1 cellular context compared by ENCODE assay signal in genomic region chr14:31025335-31026075, GRCh38.
TF ChIP-seq lines count a peak whose summit lies in the region.

A gene with protein sequence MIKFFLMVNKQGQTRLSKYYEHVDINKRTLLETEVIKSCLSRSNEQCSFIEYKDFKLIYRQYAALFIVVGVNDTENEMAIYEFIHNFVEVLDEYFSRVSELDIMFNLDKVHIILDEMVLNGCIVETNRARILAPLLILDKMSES (plus strand): TSS chr14:31025649. CDS start chr14:31066197, 40,548 bp downstream.

TF ChIP-seq in HepG2, 621 proteins besides CTCF, POLR2A, EP300 and RAD21 (continued from another document and continues in another):
- TF ChIP-seq, protein P1, sequence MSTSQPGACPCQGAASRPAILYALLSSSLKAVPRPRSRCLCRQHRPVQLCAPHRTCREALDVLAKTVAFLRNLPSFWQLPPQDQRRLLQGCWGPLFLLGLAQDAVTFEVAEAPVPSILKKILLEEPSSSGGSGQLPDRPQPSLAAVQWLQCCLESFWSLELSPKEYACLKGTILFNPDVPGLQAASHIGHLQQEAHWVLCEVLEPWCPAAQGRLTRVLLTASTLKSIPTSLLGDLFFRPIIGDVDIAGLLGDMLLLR (CRISPR knock-in tag; IDR thresholded peaks at IDR 0.05), result peak; percentile 89; the same call in 1 of the 2 replicates
- TF ChIP-seq, protein P2, sequence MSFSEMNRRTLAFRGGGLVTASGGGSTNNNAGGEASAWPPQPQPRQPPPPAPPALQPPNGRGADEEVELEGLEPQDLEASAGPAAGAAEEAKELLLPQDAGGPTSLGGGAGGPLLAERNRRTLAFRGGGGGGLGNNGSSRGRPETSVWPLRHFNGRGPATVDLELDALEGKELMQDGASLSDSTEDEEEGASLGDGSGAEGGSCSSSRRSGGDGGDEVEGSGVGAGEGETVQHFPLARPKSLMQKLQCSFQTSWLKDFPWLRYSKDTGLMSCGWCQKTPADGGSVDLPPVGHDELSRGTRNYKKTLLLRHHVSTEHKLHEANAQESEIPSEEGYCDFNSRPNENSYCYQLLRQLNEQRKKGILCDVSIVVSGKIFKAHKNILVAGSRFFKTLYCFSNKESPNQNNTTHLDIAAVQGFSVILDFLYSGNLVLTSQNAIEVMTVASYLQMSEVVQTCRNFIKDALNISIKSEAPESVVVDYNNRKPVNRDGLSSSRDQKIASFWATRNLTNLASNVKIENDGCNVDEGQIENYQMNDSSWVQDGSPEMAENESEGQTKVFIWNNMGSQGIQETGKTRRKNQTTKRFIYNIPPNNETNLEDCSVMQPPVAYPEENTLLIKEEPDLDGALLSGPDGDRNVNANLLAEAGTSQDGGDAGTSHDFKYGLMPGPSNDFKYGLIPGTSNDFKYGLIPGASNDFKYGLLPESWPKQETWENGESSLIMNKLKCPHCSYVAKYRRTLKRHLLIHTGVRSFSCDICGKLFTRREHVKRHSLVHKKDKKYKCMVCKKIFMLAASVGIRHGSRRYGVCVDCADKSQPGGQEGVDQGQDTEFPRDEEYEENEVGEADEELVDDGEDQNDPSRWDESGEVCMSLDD (CRISPR knock-in tag; IDR thresholded peaks at IDR 0.05; ENCODE audit: borderline replicate concordance), result peak; percentile 86; the same call in 1 of the 2 replicates
- TF ChIP-seq ZBTB7B (CRISPR knock-in tag; IDR thresholded peaks at IDR 0.05) (peak; percentile 57; the same call in 1 of the 2 replicates), PAX8 (CRISPR knock-in tag; IDR thresholded peaks at IDR 0.05; ENCODE audit: borderline replicate concordance) (peak; percentile 78; the same call in 1 of the 2 replicates), GATA4 (IDR thresholded peaks at IDR 0.05; ENCODE audit: borderline replicate concordance, low read depth) (no peak), SMAD9 (CRISPR knock-in tag; IDR thresholded peaks at IDR 0.05) (peak; percentile 94), ZNF230 (CRISPR knock-in tag; IDR thresholded peaks at IDR 0.05) (peak; percentile 93), ZNF20 (CRISPR knock-in tag; IDR thresholded peaks at IDR 0.05) (no peak), ZNF33B (CRISPR knock-in tag; IDR thresholded peaks at IDR 0.05) (peak; percentile 95), KDM6A (CRISPR knock-in tag; IDR thresholded peaks at IDR 0.05; ENCODE audit: low read depth) (no peak), IRF9 (CRISPR knock-in tag; IDR thresholded peaks at IDR 0.05; ENCODE audit: borderline replicate concordance) (peak; percentile 71), NFE2 (CRISPR knock-in tag; IDR thresholded peaks at IDR 0.05) (no peak), MAZ (IDR thresholded peaks at IDR 0.05; ENCODE audit: borderline replicate concordance, low read depth, low read length) (no peak), MAZ (CRISPR knock-in tag; IDR thresholded peaks at IDR 0.05; ENCODE audit: low read depth) (peak; percentile 35; the same call in 1 of the 2 replicates), ZNF446 (CRISPR knock-in tag; IDR thresholded peaks at IDR 0.05) (peak; percentile 51), KDM5B (CRISPR knock-in tag; IDR thresholded peaks at IDR 0.05; ENCODE audit: borderline replicate concordance) (peak; percentile 97; the same call in 1 of the 2 replicates), ZNF614 (CRISPR knock-in tag; IDR thresholded peaks at IDR 0.05; ENCODE audit: borderline replicate concordance) (peak; percentile 67; the same call in 1 of the 2 replicates), ZGPAT (CRISPR knock-in tag; IDR thresholded peaks at IDR 0.05) (peak; percentile 58; the same call in 1 of the 2 replicates), ZNF629 (CRISPR knock-in tag; conservative IDR thresholded peaks at IDR 0.05) (0 out of 2 replicates have a peak, but pooled peaks have one; percentile 8), ZNF850 (CRISPR knock-in tag; conservative IDR thresholded peaks at IDR 0.05) (peak; percentile 96; the same call in 1 of the 2 replicates), SKIL (CRISPR knock-in tag; IDR thresholded peaks at IDR 0.05; ENCODE audit: borderline replicate concordance) (no peak), ZSCAN12 (CRISPR knock-in tag; IDR thresholded peaks at IDR 0.05) (no peak), PRMT3 (CRISPR knock-in tag; IDR thresholded peaks at IDR 0.05; ENCODE audit: borderline replicate concordance, low read depth) (no peak), ZNF317 (CRISPR knock-in tag; IDR thresholded peaks at IDR 0.05) (peak; percentile 62; the same call in 1 of the 2 replicates), SMARCC2 (IDR thresholded peaks at IDR 0.05) (no peak)
- TF ChIP-seq, protein P3, sequence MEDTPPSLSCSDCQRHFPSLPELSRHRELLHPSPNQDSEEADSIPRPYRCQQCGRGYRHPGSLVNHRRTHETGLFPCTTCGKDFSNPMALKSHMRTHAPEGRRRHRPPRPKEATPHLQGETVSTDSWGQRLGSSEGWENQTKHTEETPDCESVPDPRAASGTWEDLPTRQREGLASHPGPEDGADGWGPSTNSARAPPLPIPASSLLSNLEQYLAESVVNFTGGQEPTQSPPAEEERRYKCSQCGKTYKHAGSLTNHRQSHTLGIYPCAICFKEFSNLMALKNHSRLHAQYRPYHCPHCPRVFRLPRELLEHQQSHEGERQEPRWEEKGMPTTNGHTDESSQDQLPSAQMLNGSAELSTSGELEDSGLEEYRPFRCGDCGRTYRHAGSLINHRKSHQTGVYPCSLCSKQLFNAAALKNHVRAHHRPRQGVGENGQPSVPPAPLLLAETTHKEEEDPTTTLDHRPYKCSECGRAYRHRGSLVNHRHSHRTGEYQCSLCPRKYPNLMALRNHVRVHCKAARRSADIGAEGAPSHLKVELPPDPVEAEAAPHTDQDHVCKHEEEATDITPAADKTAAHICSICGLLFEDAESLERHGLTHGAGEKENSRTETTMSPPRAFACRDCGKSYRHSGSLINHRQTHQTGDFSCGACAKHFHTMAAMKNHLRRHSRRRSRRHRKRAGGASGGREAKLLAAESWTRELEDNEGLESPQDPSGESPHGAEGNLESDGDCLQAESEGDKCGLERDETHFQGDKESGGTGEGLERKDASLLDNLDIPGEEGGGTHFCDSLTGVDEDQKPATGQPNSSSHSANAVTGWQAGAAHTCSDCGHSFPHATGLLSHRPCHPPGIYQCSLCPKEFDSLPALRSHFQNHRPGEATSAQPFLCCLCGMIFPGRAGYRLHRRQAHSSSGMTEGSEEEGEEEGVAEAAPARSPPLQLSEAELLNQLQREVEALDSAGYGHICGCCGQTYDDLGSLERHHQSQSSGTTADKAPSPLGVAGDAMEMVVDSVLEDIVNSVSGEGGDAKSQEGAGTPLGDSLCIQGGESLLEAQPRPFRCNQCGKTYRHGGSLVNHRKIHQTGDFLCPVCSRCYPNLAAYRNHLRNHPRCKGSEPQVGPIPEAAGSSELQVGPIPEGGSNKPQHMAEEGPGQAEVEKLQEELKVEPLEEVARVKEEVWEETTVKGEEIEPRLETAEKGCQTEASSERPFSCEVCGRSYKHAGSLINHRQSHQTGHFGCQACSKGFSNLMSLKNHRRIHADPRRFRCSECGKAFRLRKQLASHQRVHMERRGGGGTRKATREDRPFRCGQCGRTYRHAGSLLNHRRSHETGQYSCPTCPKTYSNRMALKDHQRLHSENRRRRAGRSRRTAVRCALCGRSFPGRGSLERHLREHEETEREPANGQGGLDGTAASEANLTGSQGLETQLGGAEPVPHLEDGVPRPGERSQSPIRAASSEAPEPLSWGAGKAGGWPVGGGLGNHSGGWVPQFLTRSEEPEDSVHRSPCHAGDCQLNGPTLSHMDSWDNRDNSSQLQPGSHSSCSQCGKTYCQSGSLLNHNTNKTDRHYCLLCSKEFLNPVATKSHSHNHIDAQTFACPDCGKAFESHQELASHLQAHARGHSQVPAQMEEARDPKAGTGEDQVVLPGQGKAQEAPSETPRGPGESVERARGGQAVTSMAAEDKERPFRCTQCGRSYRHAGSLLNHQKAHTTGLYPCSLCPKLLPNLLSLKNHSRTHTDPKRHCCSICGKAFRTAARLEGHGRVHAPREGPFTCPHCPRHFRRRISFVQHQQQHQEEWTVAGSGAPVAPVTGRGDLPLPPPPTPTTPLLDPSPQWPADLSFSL (CRISPR knock-in tag; IDR thresholded peaks at IDR 0.05), result no peak; the same call in 1 of the 2 replicates
- TF ChIP-seq, protein P4, sequence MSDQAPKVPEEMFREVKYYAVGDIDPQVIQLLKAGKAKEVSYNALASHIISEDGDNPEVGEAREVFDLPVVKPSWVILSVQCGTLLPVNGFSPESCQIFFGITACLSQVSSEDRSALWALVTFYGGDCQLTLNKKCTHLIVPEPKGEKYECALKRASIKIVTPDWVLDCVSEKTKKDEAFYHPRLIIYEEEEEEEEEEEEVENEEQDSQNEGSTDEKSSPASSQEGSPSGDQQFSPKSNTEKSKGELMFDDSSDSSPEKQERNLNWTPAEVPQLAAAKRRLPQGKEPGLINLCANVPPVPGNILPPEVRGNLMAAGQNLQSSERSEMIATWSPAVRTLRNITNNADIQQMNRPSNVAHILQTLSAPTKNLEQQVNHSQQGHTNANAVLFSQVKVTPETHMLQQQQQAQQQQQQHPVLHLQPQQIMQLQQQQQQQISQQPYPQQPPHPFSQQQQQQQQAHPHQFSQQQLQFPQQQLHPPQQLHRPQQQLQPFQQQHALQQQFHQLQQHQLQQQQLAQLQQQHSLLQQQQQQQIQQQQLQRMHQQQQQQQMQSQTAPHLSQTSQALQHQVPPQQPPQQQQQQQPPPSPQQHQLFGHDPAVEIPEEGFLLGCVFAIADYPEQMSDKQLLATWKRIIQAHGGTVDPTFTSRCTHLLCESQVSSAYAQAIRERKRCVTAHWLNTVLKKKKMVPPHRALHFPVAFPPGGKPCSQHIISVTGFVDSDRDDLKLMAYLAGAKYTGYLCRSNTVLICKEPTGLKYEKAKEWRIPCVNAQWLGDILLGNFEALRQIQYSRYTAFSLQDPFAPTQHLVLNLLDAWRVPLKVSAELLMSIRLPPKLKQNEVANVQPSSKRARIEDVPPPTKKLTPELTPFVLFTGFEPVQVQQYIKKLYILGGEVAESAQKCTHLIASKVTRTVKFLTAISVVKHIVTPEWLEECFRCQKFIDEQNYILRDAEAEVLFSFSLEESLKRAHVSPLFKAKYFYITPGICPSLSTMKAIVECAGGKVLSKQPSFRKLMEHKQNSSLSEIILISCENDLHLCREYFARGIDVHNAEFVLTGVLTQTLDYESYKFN (CRISPR knock-in tag; conservative IDR thresholded peaks at IDR 0.05), result no peak
- TF ChIP-seq, protein P5, sequence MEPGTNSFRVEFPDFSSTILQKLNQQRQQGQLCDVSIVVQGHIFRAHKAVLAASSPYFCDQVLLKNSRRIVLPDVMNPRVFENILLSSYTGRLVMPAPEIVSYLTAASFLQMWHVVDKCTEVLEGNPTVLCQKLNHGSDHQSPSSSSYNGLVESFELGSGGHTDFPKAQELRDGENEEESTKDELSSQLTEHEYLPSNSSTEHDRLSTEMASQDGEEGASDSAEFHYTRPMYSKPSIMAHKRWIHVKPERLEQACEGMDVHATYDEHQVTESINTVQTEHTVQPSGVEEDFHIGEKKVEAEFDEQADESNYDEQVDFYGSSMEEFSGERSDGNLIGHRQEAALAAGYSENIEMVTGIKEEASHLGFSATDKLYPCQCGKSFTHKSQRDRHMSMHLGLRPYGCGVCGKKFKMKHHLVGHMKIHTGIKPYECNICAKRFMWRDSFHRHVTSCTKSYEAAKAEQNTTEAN (CRISPR knock-in tag; conservative IDR thresholded peaks at IDR 0.05), result no peak
- TF ChIP-seq, protein P6, sequence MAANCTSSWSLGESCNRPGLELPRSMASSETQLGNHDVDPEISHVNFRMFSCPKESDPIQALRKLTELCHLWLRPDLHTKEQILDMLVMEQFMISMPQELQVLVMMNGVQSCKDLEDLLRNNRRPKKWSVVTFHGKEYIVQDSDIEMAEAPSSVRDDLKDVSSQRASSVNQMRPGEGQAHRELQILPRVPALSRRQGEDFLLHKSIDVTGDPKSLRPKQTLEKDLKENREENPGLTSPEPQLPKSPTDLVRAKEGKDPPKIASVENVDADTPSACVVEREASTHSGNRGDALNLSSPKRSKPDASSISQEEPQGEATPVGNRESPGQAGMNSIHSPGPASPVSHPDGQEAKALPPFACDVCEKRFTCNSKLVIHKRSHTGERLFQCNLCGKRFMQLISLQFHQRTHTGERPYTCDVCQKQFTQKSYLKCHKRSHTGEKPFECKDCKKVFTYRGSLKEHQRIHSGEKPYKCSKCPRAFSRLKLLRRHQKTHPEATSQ (CRISPR knock-in tag; IDR thresholded peaks at IDR 0.05; ENCODE audit: borderline replicate concordance), result no peak
- TF ChIP-seq, protein P7, sequence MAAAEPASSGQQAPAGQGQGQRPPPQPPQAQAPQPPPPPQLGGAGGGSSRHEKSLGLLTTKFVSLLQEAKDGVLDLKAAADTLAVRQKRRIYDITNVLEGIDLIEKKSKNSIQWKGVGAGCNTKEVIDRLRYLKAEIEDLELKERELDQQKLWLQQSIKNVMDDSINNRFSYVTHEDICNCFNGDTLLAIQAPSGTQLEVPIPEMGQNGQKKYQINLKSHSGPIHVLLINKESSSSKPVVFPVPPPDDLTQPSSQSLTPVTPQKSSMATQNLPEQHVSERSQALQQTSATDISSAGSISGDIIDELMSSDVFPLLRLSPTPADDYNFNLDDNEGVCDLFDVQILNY (CRISPR knock-in tag; conservative IDR thresholded peaks at IDR 0.05), result peak; percentile 68; the same call in 1 of the 2 replicates
